Comparison of ENCODE assay signal across 21 cellular contexts in the genomic region with DNA sequence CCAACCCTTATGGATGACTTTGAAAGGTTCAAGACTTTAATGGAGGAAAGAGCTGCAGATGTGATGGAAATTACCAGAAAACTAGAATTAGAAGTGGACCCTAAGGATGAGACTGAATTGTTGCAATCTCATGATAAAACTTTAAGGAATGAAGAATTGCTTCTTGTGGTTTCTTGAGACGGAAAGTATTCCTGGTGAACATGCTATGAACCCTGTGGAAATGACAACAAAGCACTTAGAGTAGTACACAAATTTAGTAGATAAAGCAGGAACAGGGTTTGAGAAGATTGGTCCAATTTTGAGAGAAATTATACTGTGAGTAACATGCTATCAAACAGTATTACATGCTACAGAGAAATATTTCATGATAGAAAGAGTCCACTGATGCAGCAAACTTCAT.
DNase-seq lines count a peak whose midpoint lies in the region; ATAC-seq and TF ChIP-seq lines count a peak whose summit lies in the region.
"Had no signal": no experiment of that assay in that cellular context is flagged by ENCODE, and none has a peak within 500 bp of the region (broad histone marks: within the 10 kb centered on the region; RNA-seq: fewer than 3 reads in every experiment).

No MANE protein-coding gene starts in this region.

- no peak overlapping the region for H3K4me3 Mint-ChIP-seq in MCF 10A (ENCODE audit: unreplicated experiment)

- peak; percentile 26 for DNase-seq in AG04449 (ENCODE audit: low read depth, low spot score)
- DNase-seq in GM03348 (ENCODE audit: low spot score) = peak; percentile 66
- peak; percentile 8 for DNase-seq in amniotic epithelial cell (ENCODE audit: low read depth)
- peak; percentile 47 for DNase-seq in iris pigment epithelial cell (ENCODE audit: low read depth)
- no peak for DNase-seq in activated CD4-positive, alpha-beta T cell treated with anti-CD3 and anti-CD28 coated beads, Interleukin-2, amount 50 U/mL, for 1 hour
- DNase-seq in MCF 10A (ENCODE audit: unreplicated experiment) = no peak
- DNase-seq: 8988T, C1 segment of cervical spinal cord, GOT3, KBM-7, NCI-H1417, NCI-H187, NCI-H2107, NCI-H524, NCI-H82, RPMI8226, SIG-M5 had no signal

- no peak for ATAC-seq in HG03097 (IDR thresholded peaks at IDR 0.05; ENCODE audit: low FRiP score, unreplicated experiment)
- no peak for ATAC-seq in GM21529 (IDR thresholded peaks at IDR 0.05; ENCODE audit: unreplicated experiment)
- ATAC-seq: HepG2, SK-N-SH treated with all-trans-retinoic acid at 6 μM for 48 hours had no signal

- H3K36me3 Mint-ChIP-seq in MCF 10A (ENCODE audit: insufficient read depth, unreplicated experiment) = no peaks in the 10 kb centered on the region

- CTCF ChIA-PET in AG04449 (lab: Yijun Ruan, JAX) = no interaction called here
- CTCF ChIA-PET in MCF 10A (lab: Yijun Ruan, JAX) = no interaction called here

- H3K27ac Mint-ChIP-seq in MCF 10A (ENCODE audit: low read depth, unreplicated experiment) = no peak overlapping the region

- POLR2A ChIA-PET in AG04449 (lab: Yijun Ruan, JAX) (no interaction called here), MCF 10A (lab: Yijun Ruan, JAX) (no interaction called here)

- H3K4me1 Mint-ChIP-seq in MCF 10A (ENCODE audit: insufficient read depth, unreplicated experiment) = no peaks in the 10 kb centered on the region

- no TSS peak for BruUV-seq in MCF 10A (replicated peaks; lab: Mats Ljungman, UMichigan)

- no peak for TF ChIP-seq CTCF in AG04449 (IDR thresholded peaks at IDR 0.05; ENCODE audit: insufficient read depth, low read length, missing control alignments)
- TF ChIP-seq CTCF in MCF 10A (IDR thresholded peaks at IDR 0.05; ENCODE audit: unreplicated experiment) = no peak

- intact Hi-C loops in MCF 10A (cut with micrococcal nuclease) = no loop called here

- no peaks in the 10 kb centered on the region for H3K9me3 Mint-ChIP-seq in MCF 10A (ENCODE audit: unreplicated experiment)

- no peak overlapping the region for H3K4me3 ChIP-seq in AG04449 (ENCODE audit: low read depth, low read length)

- peaks cover 24% of the 10 kb centered on the region for H3K27me3 Mint-ChIP-seq in MCF 10A (ENCODE audit: insufficient read depth, unreplicated experiment)

Comparison
In these comparisons a context has a peak if more than half of its experiments do, and no peak if none do; other contexts are left out.
1. DNase-seq: peak in AG04449 (single experiment), GM03348 (single experiment), amniotic epithelial cell (single experiment) and iris pigment epithelial cell (single experiment); none in activated CD4-positive, alpha-beta T cell treated with anti-CD3 and anti-CD28 coated beads, Interleukin-2, amount 50 U/mL, for 1 hour (single experiment) and MCF 10A (single experiment).